In the genomic region with DNA sequence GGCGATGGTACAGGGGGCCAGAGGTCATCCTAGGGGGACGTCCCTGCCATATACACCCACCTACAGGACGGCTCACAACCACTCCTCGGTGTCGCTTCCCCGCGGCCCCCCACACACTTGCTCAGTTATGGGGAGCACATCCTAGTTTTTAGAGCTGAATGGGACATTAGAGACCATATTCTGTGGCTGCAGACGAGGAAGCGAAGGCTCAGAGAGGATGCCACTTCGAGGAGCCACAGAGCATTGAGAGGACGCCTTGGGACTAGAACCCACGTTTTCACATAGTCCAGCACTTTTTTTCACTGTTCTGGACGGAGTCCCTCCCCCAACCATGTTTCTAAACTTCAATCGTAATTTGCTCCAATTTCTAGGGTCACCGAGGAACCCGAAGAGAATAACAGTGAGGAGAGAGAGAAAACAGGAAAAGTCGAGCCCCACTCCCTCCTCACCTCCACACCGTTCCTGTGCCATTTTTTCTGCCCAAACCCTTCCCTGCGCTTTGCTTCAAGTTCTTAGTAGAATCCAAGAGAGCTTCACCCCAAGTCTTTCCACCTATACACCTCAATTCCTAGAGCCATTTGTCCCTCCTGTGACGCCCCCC, we compare ENCODE assay signal across 10 cellular contexts. TPM values are rescaled to one million over a fixed set of nuclear protein-coding genes. Genes with fewer than 3 reads are reported as not detected.
A peak's percentile ranks its signal among the peaks of the same experiment; 100 is the strongest.
DNase-seq lines count a peak whose midpoint lies in the region; ATAC-seq and TF ChIP-seq lines count a peak whose summit lies in the region.
"Had no signal": no experiment of that assay in that cellular context is flagged by ENCODE, and none has a peak within 500 bp of the region (broad histone marks: within the 10 kb centered on the region; RNA-seq: fewer than 3 reads in every experiment).

No MANE protein-coding gene starts in this region.

- peaks cover 6 to 20% (median 14%) of the 10 kb centered on the region in 10 experiments; a peak in 16 of 20 replicates for H3K4me1 ChIP-seq in BLaER1 treated with 17β-estradiol and CSF1 and Interleukin-3, amounts not matched to agents 10 nM and 100 nM

- H3K4me3 ChIP-seq in BLaER1 treated with 17β-estradiol and CSF1 and Interleukin-3, amounts not matched to agents 10 nM and 100 nM = peak overlapping the region; percentile 18 to 73 (median 65); a peak in 16 of 20 replicates

- H3K36me3 ChIP-seq in BLaER1 treated with 17β-estradiol and CSF1 and Interleukin-3, amounts not matched to agents 10 nM and 100 nM = no peaks in the 10 kb centered on the region
- H3K36me3 ChIP-seq: upper lobe of right lung had no signal

- peaks cover 4% of the 10 kb centered on the region for H3K36me3 Mint-ChIP-seq in activated CD4-positive, alpha-beta memory T cell treated with anti-CD3 and anti-CD28 coated beads, Interleukin-2, amount 10 ng/mL, durations not matched to agents 7 days and 5 days (ENCODE audit: low read depth)
- no peaks in the 10 kb centered on the region for H3K36me3 Mint-ChIP-seq in mesothelial cell of epicardium

- peak overlapping the region; percentile 35 for H3K4me3 Mint-ChIP-seq in activated CD4-positive, alpha-beta memory T cell treated with anti-CD3 and anti-CD28 coated beads, Interleukin-2, amount 10 ng/mL, durations not matched to agents 7 days and 5 days
- peak overlapping the region; percentile 42 for H3K4me3 Mint-ChIP-seq in mesothelial cell of epicardium

- CTCF ChIA-PET in activated CD4-positive, alpha-beta memory T cell treated with anti-CD3 and anti-CD28 coated beads, Interleukin-2, amount 10 ng/mL, durations not matched to agents 7 days and 5 days (lab: Charles Lee) = no interaction called here

- H3K9ac ChIP-seq in BLaER1 treated with 17β-estradiol and CSF1 and Interleukin-3, amounts not matched to agents 10 nM and 100 nM = no peak overlapping the region

- peaks cover 93 to 100% (median 99%) of the 10 kb centered on the region in 11 experiments for H3K27me3 ChIP-seq in BLaER1 treated with 17β-estradiol and CSF1 and Interleukin-3, amounts not matched to agents 10 nM and 100 nM

- no peak overlapping the region for H3K27ac ChIP-seq in BLaER1 treated with 17β-estradiol and CSF1 and Interleukin-3, amounts not matched to agents 10 nM and 100 nM
- H3K27ac ChIP-seq: upper lobe of right lung had no signal

- TF ChIP-seq CTCF in mesothelial cell of epicardium (IDR thresholded peaks at IDR 0.05; ENCODE audit: unreplicated experiment) = no peak

- POLR2A ChIA-PET in activated CD4-positive, alpha-beta memory T cell treated with anti-CD3 and anti-CD28 coated beads, Interleukin-2, amount 10 ng/mL, durations not matched to agents 7 days and 5 days (lab: Charles Lee) = no interaction called here

- ATAC-seq in GM18870 (IDR thresholded peaks at IDR 0.05; ENCODE audit: unreplicated experiment) = no peak
- ATAC-seq: esophagus mucosa had no signal

- no peak overlapping the region for H3K27ac Mint-ChIP-seq in activated CD4-positive, alpha-beta memory T cell treated with anti-CD3 and anti-CD28 coated beads, Interleukin-2, amount 10 ng/mL, durations not matched to agents 7 days and 5 days
- no peak overlapping the region for H3K27ac Mint-ChIP-seq in mesothelial cell of epicardium

- H3K9me3 ChIP-seq in BLaER1 treated with 17β-estradiol and CSF1 and Interleukin-3, amounts not matched to agents 10 nM and 100 nM (replicated peaks in 1 of 11) = peaks cover 0 to 9% (median 0%) of the 10 kb centered on the region in 11 experiments; a peak in 1 of 22 replicates
- H3K9me3 ChIP-seq: upper lobe of right lung had no signal

- peaks cover 3% of the 10 kb centered on the region for H3K9me3 Mint-ChIP-seq in activated CD4-positive, alpha-beta memory T cell treated with anti-CD3 and anti-CD28 coated beads, Interleukin-2, amount 10 ng/mL, durations not matched to agents 7 days and 5 days
- H3K9me3 Mint-ChIP-seq in mesothelial cell of epicardium = no peaks in the 10 kb centered on the region

- H4K20me1 ChIP-seq in BLaER1 treated with 17β-estradiol and CSF1 and Interleukin-3, amounts not matched to agents 10 nM and 100 nM = peaks cover 0 to 23% (median 9%) of the 10 kb centered on the region in 11 experiments; a peak in 10 of 22 replicates

- H3K27me3 Mint-ChIP-seq in activated CD4-positive, alpha-beta memory T cell treated with anti-CD3 and anti-CD28 coated beads, Interleukin-2, amount 10 ng/mL, durations not matched to agents 7 days and 5 days = peaks cover 70% of the 10 kb centered on the region
- H3K27me3 Mint-ChIP-seq in mesothelial cell of epicardium (ENCODE audit: low read depth) = peaks cover 98% of the 10 kb centered on the region

- peak overlapping the region; percentile 87 to 99 (median 97) for H3K4me2 ChIP-seq in BLaER1 treated with 17β-estradiol and CSF1 and Interleukin-3, amounts not matched to agents 10 nM and 100 nM

- DNase-seq in DMS53 treated with DMSO at 0.1 percent for 48 hours (lab: John Stamatoyannopoulos, UW; ENCODE audit: unreplicated experiment) = peak; percentile 84
- DNase-seq in activated CD4-positive, alpha-beta memory T cell treated with anti-CD3 and anti-CD28 coated beads, Interleukin-2, amount 10 ng/mL, durations not matched to agents 7 days and 5 days = no peak
- no peak for DNase-seq in mesothelial cell of epicardium (ENCODE audit: low spot score in 2 of 2, unreplicated experiment in 2 of 2)
- no peak for DNase-seq in stimulated activated CD4-positive, alpha-beta T cell treated with anti-CD3 and anti-CD28 coated beads, Interleukin-4, amount 100 ng/mL, for 1 hour
- DNase-seq in COR-L47 (lab: John Stamatoyannopoulos, UW) = no peak
- DNase-seq: stimulated activated CD4-positive, alpha-beta T cell treated with anti-CD3 and anti-CD28 coated beads, Interleukin-2, amount 100 ng/mL, for 48 hours; upper lobe of right lung had no signal

- peaks cover 43% of the 10 kb centered on the region for H3K4me1 Mint-ChIP-seq in activated CD4-positive, alpha-beta memory T cell treated with anti-CD3 and anti-CD28 coated beads, Interleukin-2, amount 10 ng/mL, durations not matched to agents 7 days and 5 days
- H3K4me1 Mint-ChIP-seq in mesothelial cell of epicardium = peaks cover 19% of the 10 kb centered on the region

RNA-seq across cellular contexts. Expression of a gene that starts 0.6 kb away (rescaled TPM):
- not detected for total RNA-seq in activated CD4-positive, alpha-beta memory T cell treated with anti-CD3 and anti-CD28 coated beads, Interleukin-2, amount 10 ng/mL, durations not matched to agents 7 days and 5 days
- not detected in 3 replicates for total RNA-seq in mesothelial cell of epicardium
- total RNA-seq: esophagus mucosa, upper lobe of right lung had no signal

RNA-seq across cellular contexts. Expression of a gene that starts 39.8 kb away (rescaled TPM):
- total RNA-seq in activated CD4-positive, alpha-beta memory T cell treated with anti-CD3 and anti-CD28 coated beads, Interleukin-2, amount 10 ng/mL, durations not matched to agents 7 days and 5 days = not detected
- total RNA-seq in mesothelial cell of epicardium = 0.18 TPM in 1 of 3 replicates, not detected in the others
- total RNA-seq: esophagus mucosa, upper lobe of right lung had no signal
